In the genomic region with DNA sequence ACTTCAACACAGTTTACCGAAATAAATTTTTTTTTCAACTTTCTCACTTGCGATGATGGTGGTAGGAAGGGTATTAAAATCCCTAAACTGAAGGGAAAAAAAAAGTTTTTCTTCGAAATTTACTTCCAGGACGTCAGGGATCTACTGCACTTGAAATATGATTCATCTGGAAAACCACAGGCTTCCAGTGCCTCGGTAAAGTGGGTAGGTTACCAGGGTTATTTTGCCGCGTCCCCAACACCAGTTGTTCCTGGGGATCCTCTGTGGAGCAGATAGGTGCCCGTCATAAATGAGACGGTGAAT, we compare ENCODE assay signal across 8 cellular contexts. TPM values are rescaled to one million over a fixed set of nuclear protein-coding genes. Genes with fewer than 3 reads are reported as not detected.
DNase-seq lines count a peak whose midpoint lies in the region; ATAC-seq and TF ChIP-seq lines count a peak whose summit lies in the region.

No MANE protein-coding gene starts in this region.

- peak overlapping the region; percentile 85 for H3K27ac Mint-ChIP-seq in CD8-positive, alpha-beta T cell
- H3K27ac Mint-ChIP-seq in dendritic cell treated with granulocyte-macrophage colony-stimulating factor and Interleukin-4, amounts not matched to agents 40 ng/mL and 50 ng/mL, for 4 days = peak overlapping the region; percentile 93
- peak overlapping the region in 9 of 10 donors; percentile 48 to 93 (median 87) for H3K27ac Mint-ChIP-seq in naive thymus-derived CD8-positive, alpha-beta T cell

- no peak for TF ChIP-seq POLR2A in NB4 (IDR thresholded peaks at IDR 0.05; ENCODE audit: extremely low read depth, insufficient read length)

- CTCF ChIA-PET in CD8-positive, alpha-beta T cell (lab: Charles Lee) = interaction anchor here (1.3 kb wide), 1 partner anchor 137 kb away, joined by 3 read pairs; no protein-coding TSS in a partner anchor

- peaks cover 35% of the 10 kb centered on the region for H3K36me3 Mint-ChIP-seq in CD8-positive, alpha-beta T cell
- peaks cover 41% of the 10 kb centered on the region for H3K36me3 Mint-ChIP-seq in dendritic cell treated with granulocyte-macrophage colony-stimulating factor and Interleukin-4, amounts not matched to agents 40 ng/mL and 50 ng/mL, for 4 days (ENCODE audit: low read depth)
- peaks cover 0 to 29% (median 2%) of the 10 kb centered on the region in 3 donors for H3K36me3 Mint-ChIP-seq in naive thymus-derived CD8-positive, alpha-beta T cell

- H3K36me3 ChIP-seq in CD8-positive, alpha-beta T cell (ENCODE audit: insufficient read depth, low read length) = peaks cover 12% of the 10 kb centered on the region

- intact Hi-C loops in CD8-positive, alpha-beta T cell (cut with DNase I, micrococcal nuclease) = loop anchor here (1.0 to 10.0 kb wide), 7 partner anchors 77 to 1524 kb away; a partner anchor contains a TSS
- intact Hi-C loops in dendritic cell treated with granulocyte-macrophage colony-stimulating factor and Interleukin-4, amounts not matched to agents 40 ng/mL and 50 ng/mL, for 4 days (cut with micrococcal nuclease) = loop anchor here (2.0 to 5.0 kb wide), 4 partner anchors 39 to 119 kb away; a partner anchor contains a TSS
- intact Hi-C loops in posterior cingulate gyrus (cut with DNase I) = loop anchor here (2.0 kb wide), 3 partner anchors 39 to 79 kb away; a partner anchor contains a TSS

- no peaks in the 10 kb centered on the region for H3K9me3 Mint-ChIP-seq in CD8-positive, alpha-beta T cell
- no peaks in the 10 kb centered on the region for H3K9me3 Mint-ChIP-seq in dendritic cell treated with granulocyte-macrophage colony-stimulating factor and Interleukin-4, amounts not matched to agents 40 ng/mL and 50 ng/mL, for 4 days
- H3K9me3 Mint-ChIP-seq in naive thymus-derived CD8-positive, alpha-beta T cell = no peaks in the 10 kb centered on the region

- H3K4me3 Mint-ChIP-seq in CD8-positive, alpha-beta T cell = peak overlapping the region; percentile 85
- H3K4me3 Mint-ChIP-seq in dendritic cell treated with granulocyte-macrophage colony-stimulating factor and Interleukin-4, amounts not matched to agents 40 ng/mL and 50 ng/mL, for 4 days = peak overlapping the region; percentile 77
- peak overlapping the region; percentile 78 to 92 (median 89) for H3K4me3 Mint-ChIP-seq in naive thymus-derived CD8-positive, alpha-beta T cell

- peaks cover 34% of the 10 kb centered on the region for H3K4me1 Mint-ChIP-seq in CD8-positive, alpha-beta T cell (ENCODE audit: low read depth)
- peaks cover 21% of the 10 kb centered on the region for H3K4me1 Mint-ChIP-seq in dendritic cell treated with granulocyte-macrophage colony-stimulating factor and Interleukin-4, amounts not matched to agents 40 ng/mL and 50 ng/mL, for 4 days (ENCODE audit: low read depth)
- H3K4me1 Mint-ChIP-seq in naive thymus-derived CD8-positive, alpha-beta T cell = peaks cover 13 to 35% (median 22%) of the 10 kb centered on the region in 4 donors

- H3K27me3 ChIP-seq in CD8-positive, alpha-beta T cell (ENCODE audit: insufficient read depth, low read length) = no peaks in the 10 kb centered on the region

- H3K4me3 ChIP-seq in CD8-positive, alpha-beta T cell (ENCODE audit: low read depth, low read length) = peak overlapping the region; percentile 97
- H3K4me3 ChIP-seq in NB4 (ENCODE audit: low read depth, low read length) = peak overlapping the region; percentile 92

- POLR2A ChIA-PET in CD8-positive, alpha-beta T cell (lab: Charles Lee) = interaction anchor here (0.6 to 1.5 kb wide), 9 partner anchors 12 to 934 kb away, joined by 3 to 8 read pairs (median 4); a partner anchor contains a TSS
- POLR2A ChIA-PET in naive thymus-derived CD8-positive, alpha-beta T cell (lab: Charles Lee) = interaction anchor here (1.0 to 1.9 kb wide), 3 partner anchors 39 to 119 kb away, joined by 5 to 8 read pairs (median 7); a partner anchor contains a TSS

- H3K27me3 Mint-ChIP-seq in CD8-positive, alpha-beta T cell (ENCODE audit: low read depth) = no peaks in the 10 kb centered on the region
- H3K27me3 Mint-ChIP-seq in dendritic cell treated with granulocyte-macrophage colony-stimulating factor and Interleukin-4, amounts not matched to agents 40 ng/mL and 50 ng/mL, for 4 days = no peaks in the 10 kb centered on the region
- peaks cover 0 to 2% (median 0%) of the 10 kb centered on the region in 5 donors for H3K27me3 Mint-ChIP-seq in naive thymus-derived CD8-positive, alpha-beta T cell

- no peak for ATAC-seq in CD8-positive, alpha-beta T cell
- ATAC-seq in naive thymus-derived CD8-positive, alpha-beta T cell = no peak
- ATAC-seq in GM19467 (IDR thresholded peaks at IDR 0.05; ENCODE audit: unreplicated experiment) = no peak

- no peak for TF ChIP-seq CTCF in CD8-positive, alpha-beta T cell (IDR thresholded peaks at IDR 0.05)
- TF ChIP-seq CTCF in NB4 (IDR thresholded peaks at IDR 0.05; ENCODE audit: low read depth, low read length) = no peak

- no peak for DNase-seq in CD8-positive, alpha-beta T cell
- DNase-seq in NB4 (ENCODE audit: low read depth) (no peak), posterior cingulate gyrus (no peak), NCI-H345 treated with DMSO at 0.1 percent for 48 hours (lab: John Stamatoyannopoulos, UW; ENCODE audit: unreplicated experiment) (no peak)
- no peak for DNase-seq in naive thymus-derived CD8-positive, alpha-beta T cell
- DNase-seq in activated effector memory CD4-positive, alpha-beta T cell treated with Interleukin-2 at 50 U/mL for 16 hours = no peak

- peak overlapping the region; percentile 94 for H3K27ac ChIP-seq in CD8-positive, alpha-beta T cell (ENCODE audit: low read depth, low read length)

- peaks cover 18% of the 10 kb centered on the region for H3K4me1 ChIP-seq in CD8-positive, alpha-beta T cell (ENCODE audit: insufficient read depth, low read length)

- H3K9me3 ChIP-seq in CD8-positive, alpha-beta T cell (ENCODE audit: low read length) = no peaks in the 10 kb centered on the region

RNA-seq across cellular contexts. Expression of a gene that starts 0.8 kb away (rescaled TPM):
- total RNA-seq in CD8-positive, alpha-beta T cell = 10 to 100 TPM; 10.1 to 10.8 TPM
- 10 to 100 TPM; 13.8 to 15.1 TPM for total RNA-seq in naive thymus-derived CD8-positive, alpha-beta T cell
- polyA plus RNA-seq in naive thymus-derived CD8-positive, alpha-beta T cell = 10 to 100 TPM; 14.2 to 20.3 (median 15.6) TPM

RNA-seq across cellular contexts. Expression of a gene that starts 38.9 kb away (rescaled TPM):
- total RNA-seq in CD8-positive, alpha-beta T cell = 10 to 100 TPM; 17.9 to 19.2 TPM
- total RNA-seq in naive thymus-derived CD8-positive, alpha-beta T cell = 10 to 100 TPM; 23.0 to 25.4 TPM
- 10 to 100 TPM; 12.5 to 16.5 (median 15.1) TPM for polyA plus RNA-seq in naive thymus-derived CD8-positive, alpha-beta T cell
